1 cellular context compared by ENCODE assay signal in the genomic region with DNA sequence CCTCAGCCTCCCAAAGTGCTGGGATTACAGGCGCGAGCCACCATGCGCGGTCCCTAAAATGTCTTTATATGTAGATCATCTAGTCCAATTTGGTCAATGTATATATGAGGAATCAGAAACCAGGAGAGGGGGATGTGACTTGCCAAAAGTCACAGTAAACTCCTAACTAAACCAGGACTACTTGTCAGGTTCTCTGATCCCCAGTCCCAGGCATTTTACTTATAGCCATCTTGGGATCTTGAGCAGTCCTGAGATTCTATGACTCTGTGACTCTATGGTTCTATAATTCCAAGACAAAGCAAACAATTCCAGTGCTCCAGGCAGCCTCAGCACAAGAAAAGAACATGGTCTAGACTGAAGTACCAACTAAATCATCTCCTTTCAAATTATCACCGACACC.
TF ChIP-seq lines count a peak whose summit lies in the region.

A gene with protein sequence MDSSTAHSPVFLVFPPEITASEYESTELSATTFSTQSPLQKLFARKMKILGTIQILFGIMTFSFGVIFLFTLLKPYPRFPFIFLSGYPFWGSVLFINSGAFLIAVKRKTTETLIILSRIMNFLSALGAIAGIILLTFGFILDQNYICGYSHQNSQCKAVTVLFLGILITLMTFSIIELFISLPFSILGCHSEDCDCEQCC (plus strand): TSS at position 301 of the 400 bp plus-strand sequence. CDS start 103 bp downstream, outside the sequence.

TF ChIP-seq in WTC11, 78 proteins besides CTCF, POLR2A, EP300 and RAD21 (continued from another document):
- TF ChIP-seq MXD4 (CRISPR knock-in tag; IDR thresholded peaks at IDR 0.05; ENCODE audit: borderline replicate concordance) (no peak), SMAD4 (CRISPR knock-in tag; IDR thresholded peaks at IDR 0.05) (no peak), ZNF396 (CRISPR knock-in tag; IDR thresholded peaks at IDR 0.05; ENCODE audit: borderline replicate concordance) (no peak), ZNF416 (CRISPR knock-in tag; IDR thresholded peaks at IDR 0.05) (no peak), IRF2 (CRISPR knock-in tag; IDR thresholded peaks at IDR 0.05; ENCODE audit: borderline replicate concordance, low read depth) (no peak), ZBTB21 (CRISPR knock-in tag; IDR thresholded peaks at IDR 0.05; ENCODE audit: borderline replicate concordance) (no peak), TCF7 (CRISPR knock-in tag; IDR thresholded peaks at IDR 0.05; ENCODE audit: low read depth) (no peak), ZNF671 (CRISPR knock-in tag; IDR thresholded peaks at IDR 0.05) (no peak), SOX15 (CRISPR knock-in tag; IDR thresholded peaks at IDR 0.05) (no peak), GABPB1 (CRISPR knock-in tag; IDR thresholded peaks at IDR 0.05) (no peak)
- TF ChIP-seq, protein P1, sequence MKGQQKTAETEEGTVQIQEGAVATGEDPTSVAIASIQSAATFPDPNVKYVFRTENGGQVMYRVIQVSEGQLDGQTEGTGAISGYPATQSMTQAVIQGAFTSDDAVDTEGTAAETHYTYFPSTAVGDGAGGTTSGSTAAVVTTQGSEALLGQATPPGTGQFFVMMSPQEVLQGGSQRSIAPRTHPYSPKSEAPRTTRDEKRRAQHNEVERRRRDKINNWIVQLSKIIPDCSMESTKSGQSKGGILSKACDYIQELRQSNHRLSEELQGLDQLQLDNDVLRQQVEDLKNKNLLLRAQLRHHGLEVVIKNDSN (CRISPR knock-in tag; IDR thresholded peaks at IDR 0.05): no peak
- TF ChIP-seq, protein P2, sequence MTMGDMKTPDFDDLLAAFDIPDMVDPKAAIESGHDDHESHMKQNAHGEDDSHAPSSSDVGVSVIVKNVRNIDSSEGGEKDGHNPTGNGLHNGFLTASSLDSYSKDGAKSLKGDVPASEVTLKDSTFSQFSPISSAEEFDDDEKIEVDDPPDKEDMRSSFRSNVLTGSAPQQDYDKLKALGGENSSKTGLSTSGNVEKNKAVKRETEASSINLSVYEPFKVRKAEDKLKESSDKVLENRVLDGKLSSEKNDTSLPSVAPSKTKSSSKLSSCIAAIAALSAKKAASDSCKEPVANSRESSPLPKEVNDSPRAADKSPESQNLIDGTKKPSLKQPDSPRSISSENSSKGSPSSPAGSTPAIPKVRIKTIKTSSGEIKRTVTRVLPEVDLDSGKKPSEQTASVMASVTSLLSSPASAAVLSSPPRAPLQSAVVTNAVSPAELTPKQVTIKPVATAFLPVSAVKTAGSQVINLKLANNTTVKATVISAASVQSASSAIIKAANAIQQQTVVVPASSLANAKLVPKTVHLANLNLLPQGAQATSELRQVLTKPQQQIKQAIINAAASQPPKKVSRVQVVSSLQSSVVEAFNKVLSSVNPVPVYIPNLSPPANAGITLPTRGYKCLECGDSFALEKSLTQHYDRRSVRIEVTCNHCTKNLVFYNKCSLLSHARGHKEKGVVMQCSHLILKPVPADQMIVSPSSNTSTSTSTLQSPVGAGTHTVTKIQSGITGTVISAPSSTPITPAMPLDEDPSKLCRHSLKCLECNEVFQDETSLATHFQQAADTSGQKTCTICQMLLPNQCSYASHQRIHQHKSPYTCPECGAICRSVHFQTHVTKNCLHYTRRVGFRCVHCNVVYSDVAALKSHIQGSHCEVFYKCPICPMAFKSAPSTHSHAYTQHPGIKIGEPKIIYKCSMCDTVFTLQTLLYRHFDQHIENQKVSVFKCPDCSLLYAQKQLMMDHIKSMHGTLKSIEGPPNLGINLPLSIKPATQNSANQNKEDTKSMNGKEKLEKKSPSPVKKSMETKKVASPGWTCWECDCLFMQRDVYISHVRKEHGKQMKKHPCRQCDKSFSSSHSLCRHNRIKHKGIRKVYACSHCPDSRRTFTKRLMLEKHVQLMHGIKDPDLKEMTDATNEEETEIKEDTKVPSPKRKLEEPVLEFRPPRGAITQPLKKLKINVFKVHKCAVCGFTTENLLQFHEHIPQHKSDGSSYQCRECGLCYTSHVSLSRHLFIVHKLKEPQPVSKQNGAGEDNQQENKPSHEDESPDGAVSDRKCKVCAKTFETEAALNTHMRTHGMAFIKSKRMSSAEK (CRISPR knock-in tag; IDR thresholded peaks at IDR 0.05; ENCODE audit: borderline replicate concordance): no peak
- TF ChIP-seq, protein P3, sequence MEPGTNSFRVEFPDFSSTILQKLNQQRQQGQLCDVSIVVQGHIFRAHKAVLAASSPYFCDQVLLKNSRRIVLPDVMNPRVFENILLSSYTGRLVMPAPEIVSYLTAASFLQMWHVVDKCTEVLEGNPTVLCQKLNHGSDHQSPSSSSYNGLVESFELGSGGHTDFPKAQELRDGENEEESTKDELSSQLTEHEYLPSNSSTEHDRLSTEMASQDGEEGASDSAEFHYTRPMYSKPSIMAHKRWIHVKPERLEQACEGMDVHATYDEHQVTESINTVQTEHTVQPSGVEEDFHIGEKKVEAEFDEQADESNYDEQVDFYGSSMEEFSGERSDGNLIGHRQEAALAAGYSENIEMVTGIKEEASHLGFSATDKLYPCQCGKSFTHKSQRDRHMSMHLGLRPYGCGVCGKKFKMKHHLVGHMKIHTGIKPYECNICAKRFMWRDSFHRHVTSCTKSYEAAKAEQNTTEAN (CRISPR knock-in tag; IDR thresholded peaks at IDR 0.05): no peak
- TF ChIP-seq, protein P4, sequence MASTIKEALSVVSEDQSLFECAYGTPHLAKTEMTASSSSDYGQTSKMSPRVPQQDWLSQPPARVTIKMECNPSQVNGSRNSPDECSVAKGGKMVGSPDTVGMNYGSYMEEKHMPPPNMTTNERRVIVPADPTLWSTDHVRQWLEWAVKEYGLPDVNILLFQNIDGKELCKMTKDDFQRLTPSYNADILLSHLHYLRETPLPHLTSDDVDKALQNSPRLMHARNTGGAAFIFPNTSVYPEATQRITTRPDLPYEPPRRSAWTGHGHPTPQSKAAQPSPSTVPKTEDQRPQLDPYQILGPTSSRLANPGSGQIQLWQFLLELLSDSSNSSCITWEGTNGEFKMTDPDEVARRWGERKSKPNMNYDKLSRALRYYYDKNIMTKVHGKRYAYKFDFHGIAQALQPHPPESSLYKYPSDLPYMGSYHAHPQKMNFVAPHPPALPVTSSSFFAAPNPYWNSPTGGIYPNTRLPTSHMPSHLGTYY (CRISPR knock-in tag; IDR thresholded peaks at IDR 0.05): no peak
- TF ChIP-seq, protein P5, sequence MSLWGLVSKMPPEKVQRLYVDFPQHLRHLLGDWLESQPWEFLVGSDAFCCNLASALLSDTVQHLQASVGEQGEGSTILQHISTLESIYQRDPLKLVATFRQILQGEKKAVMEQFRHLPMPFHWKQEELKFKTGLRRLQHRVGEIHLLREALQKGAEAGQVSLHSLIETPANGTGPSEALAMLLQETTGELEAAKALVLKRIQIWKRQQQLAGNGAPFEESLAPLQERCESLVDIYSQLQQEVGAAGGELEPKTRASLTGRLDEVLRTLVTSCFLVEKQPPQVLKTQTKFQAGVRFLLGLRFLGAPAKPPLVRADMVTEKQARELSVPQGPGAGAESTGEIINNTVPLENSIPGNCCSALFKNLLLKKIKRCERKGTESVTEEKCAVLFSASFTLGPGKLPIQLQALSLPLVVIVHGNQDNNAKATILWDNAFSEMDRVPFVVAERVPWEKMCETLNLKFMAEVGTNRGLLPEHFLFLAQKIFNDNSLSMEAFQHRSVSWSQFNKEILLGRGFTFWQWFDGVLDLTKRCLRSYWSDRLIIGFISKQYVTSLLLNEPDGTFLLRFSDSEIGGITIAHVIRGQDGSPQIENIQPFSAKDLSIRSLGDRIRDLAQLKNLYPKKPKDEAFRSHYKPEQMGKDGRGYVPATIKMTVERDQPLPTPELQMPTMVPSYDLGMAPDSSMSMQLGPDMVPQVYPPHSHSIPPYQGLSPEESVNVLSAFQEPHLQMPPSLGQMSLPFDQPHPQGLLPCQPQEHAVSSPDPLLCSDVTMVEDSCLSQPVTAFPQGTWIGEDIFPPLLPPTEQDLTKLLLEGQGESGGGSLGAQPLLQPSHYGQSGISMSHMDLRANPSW (CRISPR knock-in tag; conservative IDR thresholded peaks at IDR 0.05; ENCODE audit: low read depth): no peak
- TF ChIP-seq, protein P6, sequence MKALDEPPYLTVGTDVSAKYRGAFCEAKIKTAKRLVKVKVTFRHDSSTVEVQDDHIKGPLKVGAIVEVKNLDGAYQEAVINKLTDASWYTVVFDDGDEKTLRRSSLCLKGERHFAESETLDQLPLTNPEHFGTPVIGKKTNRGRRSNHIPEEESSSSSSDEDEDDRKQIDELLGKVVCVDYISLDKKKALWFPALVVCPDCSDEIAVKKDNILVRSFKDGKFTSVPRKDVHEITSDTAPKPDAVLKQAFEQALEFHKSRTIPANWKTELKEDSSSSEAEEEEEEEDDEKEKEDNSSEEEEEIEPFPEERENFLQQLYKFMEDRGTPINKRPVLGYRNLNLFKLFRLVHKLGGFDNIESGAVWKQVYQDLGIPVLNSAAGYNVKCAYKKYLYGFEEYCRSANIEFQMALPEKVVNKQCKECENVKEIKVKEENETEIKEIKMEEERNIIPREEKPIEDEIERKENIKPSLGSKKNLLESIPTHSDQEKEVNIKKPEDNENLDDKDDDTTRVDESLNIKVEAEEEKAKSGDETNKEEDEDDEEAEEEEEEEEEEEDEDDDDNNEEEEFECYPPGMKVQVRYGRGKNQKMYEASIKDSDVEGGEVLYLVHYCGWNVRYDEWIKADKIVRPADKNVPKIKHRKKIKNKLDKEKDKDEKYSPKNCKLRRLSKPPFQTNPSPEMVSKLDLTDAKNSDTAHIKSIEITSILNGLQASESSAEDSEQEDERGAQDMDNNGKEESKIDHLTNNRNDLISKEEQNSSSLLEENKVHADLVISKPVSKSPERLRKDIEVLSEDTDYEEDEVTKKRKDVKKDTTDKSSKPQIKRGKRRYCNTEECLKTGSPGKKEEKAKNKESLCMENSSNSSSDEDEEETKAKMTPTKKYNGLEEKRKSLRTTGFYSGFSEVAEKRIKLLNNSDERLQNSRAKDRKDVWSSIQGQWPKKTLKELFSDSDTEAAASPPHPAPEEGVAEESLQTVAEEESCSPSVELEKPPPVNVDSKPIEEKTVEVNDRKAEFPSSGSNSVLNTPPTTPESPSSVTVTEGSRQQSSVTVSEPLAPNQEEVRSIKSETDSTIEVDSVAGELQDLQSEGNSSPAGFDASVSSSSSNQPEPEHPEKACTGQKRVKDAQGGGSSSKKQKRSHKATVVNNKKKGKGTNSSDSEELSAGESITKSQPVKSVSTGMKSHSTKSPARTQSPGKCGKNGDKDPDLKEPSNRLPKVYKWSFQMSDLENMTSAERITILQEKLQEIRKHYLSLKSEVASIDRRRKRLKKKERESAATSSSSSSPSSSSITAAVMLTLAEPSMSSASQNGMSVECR (CRISPR knock-in tag; IDR thresholded peaks at IDR 0.05; ENCODE audit: borderline replicate concordance): no peak
- TF ChIP-seq, protein P7, sequence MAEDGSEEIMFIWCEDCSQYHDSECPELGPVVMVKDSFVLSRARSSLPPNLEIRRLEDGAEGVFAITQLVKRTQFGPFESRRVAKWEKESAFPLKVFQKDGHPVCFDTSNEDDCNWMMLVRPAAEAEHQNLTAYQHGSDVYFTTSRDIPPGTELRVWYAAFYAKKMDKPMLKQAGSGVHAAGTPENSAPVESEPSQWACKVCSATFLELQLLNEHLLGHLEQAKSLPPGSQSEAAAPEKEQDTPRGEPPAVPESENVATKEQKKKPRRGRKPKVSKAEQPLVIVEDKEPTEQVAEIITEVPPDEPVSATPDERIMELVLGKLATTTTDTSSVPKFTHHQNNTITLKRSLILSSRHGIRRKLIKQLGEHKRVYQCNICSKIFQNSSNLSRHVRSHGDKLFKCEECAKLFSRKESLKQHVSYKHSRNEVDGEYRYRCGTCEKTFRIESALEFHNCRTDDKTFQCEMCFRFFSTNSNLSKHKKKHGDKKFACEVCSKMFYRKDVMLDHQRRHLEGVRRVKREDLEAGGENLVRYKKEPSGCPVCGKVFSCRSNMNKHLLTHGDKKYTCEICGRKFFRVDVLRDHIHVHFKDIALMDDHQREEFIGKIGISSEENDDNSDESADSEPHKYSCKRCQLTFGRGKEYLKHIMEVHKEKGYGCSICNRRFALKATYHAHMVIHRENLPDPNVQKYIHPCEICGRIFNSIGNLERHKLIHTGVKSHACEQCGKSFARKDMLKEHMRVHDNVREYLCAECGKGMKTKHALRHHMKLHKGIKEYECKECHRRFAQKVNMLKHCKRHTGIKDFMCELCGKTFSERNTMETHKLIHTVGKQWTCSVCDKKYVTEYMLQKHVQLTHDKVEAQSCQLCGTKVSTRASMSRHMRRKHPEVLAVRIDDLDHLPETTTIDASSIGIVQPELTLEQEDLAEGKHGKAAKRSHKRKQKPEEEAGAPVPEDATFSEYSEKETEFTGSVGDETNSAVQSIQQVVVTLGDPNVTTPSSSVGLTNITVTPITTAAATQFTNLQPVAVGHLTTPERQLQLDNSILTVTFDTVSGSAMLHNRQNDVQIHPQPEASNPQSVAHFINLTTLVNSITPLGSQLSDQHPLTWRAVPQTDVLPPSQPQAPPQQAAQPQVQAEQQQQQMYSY (CRISPR knock-in tag; IDR thresholded peaks at IDR 0.05): no peak
TF ChIP-seq in WTC11: peak in this region for 0.
